21 cellular contexts compared by ENCODE assay signal in genomic region chr20:49399329-49399728, GRCh38.
DNase-seq lines count a peak whose midpoint lies in the region; ATAC-seq and TF ChIP-seq lines count a peak whose summit lies in the region.
"Had no signal": no experiment of that assay in that cellular context is flagged by ENCODE, and none has a peak within 500 bp of the region (broad histone marks: within the 10 kb centered on the region; RNA-seq: fewer than 3 reads in every experiment).

No MANE protein-coding gene starts in this region.

- H3K27me3 ChIP-seq in heart left ventricle, result no peaks in the 10 kb centered on the region
- peaks cover 3% of the 10 kb centered on the region for H3K27me3 ChIP-seq in fibroblast of lung (ENCODE audit: control insufficient read depth, insufficient read depth, low read length)
- H3K27me3 ChIP-seq in psoas muscle (ENCODE audit: insufficient read depth in 3 of 3, low read length in 2 of 3), result no peaks in the 10 kb centered on the region
- H3K27me3 ChIP-seq in vagina, result no peaks in the 10 kb centered on the region
- H3K27me3 ChIP-seq: ovary had no signal

- no peaks in the 10 kb centered on the region for H3K79me2 ChIP-seq in fibroblast of lung (ENCODE audit: control insufficient read depth, insufficient read depth, low read length)

- peaks cover 0 to 1% (median 0%) of the 10 kb centered on the region in 4 donors for H3K4me1 Mint-ChIP-seq in naive thymus-derived CD8-positive, alpha-beta T cell
- H3K4me1 Mint-ChIP-seq: naive B cell had no signal

- no peak overlapping the region for H3K9ac ChIP-seq in fibroblast of lung (ENCODE audit: insufficient read depth, low read length)

- H3K4me3 ChIP-seq in heart left ventricle (no peak overlapping the region), fibroblast of lung (replicated peaks in 1 of 4; ENCODE audit: control extremely low read depth in 1 of 4, insufficient read depth in 1 of 4, low read depth in 3 of 4, low read length in 4 of 4) (no peak overlapping the region), psoas muscle (no peak overlapping the region), vagina (no peak overlapping the region)
- H3K4me3 ChIP-seq: A549, ovary, SK-N-MC had no signal

- intact Hi-C loops in heart left ventricle (cut with DNase I), result no loop called here
- intact Hi-C loops in Right ventricle myocardium inferior (cut with DNase I), result no loop called here
- intact Hi-C loops in psoas muscle (cut with DNase I), result no loop called here
- intact Hi-C loops in vagina (cut with DNase I), result no loop called here

- H3K4me2 ChIP-seq in fibroblast of lung (ENCODE audit: extremely low read depth, insufficient read depth, low read length), result no peak overlapping the region
- H3K4me2 ChIP-seq: A549 had no signal

- no peaks in the 10 kb centered on the region for H4K20me1 ChIP-seq in fibroblast of lung (ENCODE audit: control insufficient read depth, extremely low read depth, insufficient read depth, low read length)

- H3K4me1 ChIP-seq in heart left ventricle (peaks cover 0 to 35% (median 17%) of the 10 kb centered on the region in 12 donors), fibroblast of lung (ENCODE audit: control insufficient read depth, extremely low read depth, insufficient read depth, low read length) (no peaks in the 10 kb centered on the region), psoas muscle (peaks cover 12% of the 10 kb centered on the region), vagina (peaks cover 28% of the 10 kb centered on the region)

- peaks cover 2 to 14% (median 10%) of the 10 kb centered on the region in 5 donors for H3K27me3 Mint-ChIP-seq in naive thymus-derived CD8-positive, alpha-beta T cell
- H3K27me3 Mint-ChIP-seq: activated naive CD8-positive, alpha-beta T cell had no signal

- H3K36me3 ChIP-seq in heart left ventricle, result no peaks in the 10 kb centered on the region
- no peaks in the 10 kb centered on the region for H3K36me3 ChIP-seq in fibroblast of lung (ENCODE audit: control insufficient read depth, insufficient read depth, low read length)
- no peaks in the 10 kb centered on the region for H3K36me3 ChIP-seq in psoas muscle (ENCODE audit: insufficient read depth in 1 of 2, low read depth in 1 of 2)
- H3K36me3 ChIP-seq in vagina, result no peaks in the 10 kb centered on the region
- H3K36me3 ChIP-seq: ovary had no signal

- WGBS in heart left ventricle, 4 donors, result 38 to 54% (median 48%) methylated on average over 4 to 5 of the region's 5 CpGs
- 43 to 56% (median 54%) methylated on average over 5 of the region's 5 CpGs for WGBS in psoas muscle, 3 donors

- no peak overlapping the region for H3K4me3 Mint-ChIP-seq in naive thymus-derived CD8-positive, alpha-beta T cell
- H3K4me3 Mint-ChIP-seq: activated naive CD8-positive, alpha-beta T cell; CD4-positive, alpha-beta T cell had no signal

- ATAC-seq in heart left ventricle (no peak), Right ventricle myocardium inferior (no peak), psoas muscle (peak in 1 of 4 donors; percentile 40), GM21423 (IDR thresholded peaks at IDR 0.05; ENCODE audit: unreplicated experiment) (no peak)
- ATAC-seq in naive thymus-derived CD8-positive, alpha-beta T cell, result no peak

- peak overlapping the region in 11 of 12 donors; percentile 59 to 87 (median 75) for H3K27ac ChIP-seq in heart left ventricle
- no peak overlapping the region for H3K27ac ChIP-seq in fibroblast of lung (ENCODE audit: insufficient read depth, low read length)
- H3K27ac ChIP-seq in psoas muscle, result peak overlapping the region; percentile 81
- peak overlapping the region; percentile 69 for H3K27ac ChIP-seq in vagina
- H3K27ac ChIP-seq: A549, ovary, SK-N-MC had no signal

- no peaks in the 10 kb centered on the region for H3K9me3 Mint-ChIP-seq in naive thymus-derived CD8-positive, alpha-beta T cell
- H3K9me3 Mint-ChIP-seq: CD4-positive, alpha-beta T cell had no signal

- no peaks in the 10 kb centered on the region for H3K9me3 ChIP-seq in heart left ventricle
- no peaks in the 10 kb centered on the region for H3K9me3 ChIP-seq in fibroblast of lung (ENCODE audit: control insufficient read depth, insufficient read depth, low read depth, low read length)
- no peaks in the 10 kb centered on the region for H3K9me3 ChIP-seq in psoas muscle
- H3K9me3 ChIP-seq in vagina, result no peaks in the 10 kb centered on the region
- H3K9me3 ChIP-seq: A549, ovary had no signal

- no peak for TF ChIP-seq POLR2A in heart left ventricle (IDR thresholded peaks at IDR 0.05)
- no peak for TF ChIP-seq POLR2A in vagina (IDR thresholded peaks at IDR 0.05)

- DNase-seq in heart left ventricle (peak in 1 of 5 donors; percentile 25), Right ventricle myocardium inferior (ENCODE audit: missing footprints) (no peak), fibroblast of lung (ENCODE audit: low read depth in 2 of 2) (peak; percentile 17 to 20), psoas muscle (peak; percentile 46 to 63), vagina (ENCODE audit: extremely low spot score in 2 of 2) (no peak), retina (no peak)
- no peak for DNase-seq in naive thymus-derived CD8-positive, alpha-beta T cell
- DNase-seq: CD4-positive, alpha-beta T cell; cortex of kidney; DND-41; islet precursor cell; naive B cell; NCI-H2081; NCI-H526; T1000; trophoblast cell had no signal

- no peak overlapping the region for H2AFZ ChIP-seq in fibroblast of lung (ENCODE audit: low read length)

- TF ChIP-seq CTCF in heart left ventricle (IDR thresholded peaks at IDR 0.05) (no peak), fibroblast of lung (conservative IDR thresholded peaks at IDR 0.05 in 1 of 2, IDR thresholded peaks at IDR 0.05 in 1 of 2; ENCODE audit: low read depth in 1 of 2, low read length in 2 of 2) (no peak), psoas muscle (IDR thresholded peaks at IDR 0.05) (no peak), vagina (IDR thresholded peaks at IDR 0.05) (no peak)

- H3K36me3 Mint-ChIP-seq in naive thymus-derived CD8-positive, alpha-beta T cell, result no peaks in the 10 kb centered on the region
- H3K36me3 Mint-ChIP-seq: activated naive CD8-positive, alpha-beta T cell; naive B cell had no signal

- POLR2A ChIA-PET in naive thymus-derived CD8-positive, alpha-beta T cell (lab: Charles Lee), result no interaction called here

- H3K27ac Mint-ChIP-seq in naive thymus-derived CD8-positive, alpha-beta T cell, result no peak overlapping the region
- H3K27ac Mint-ChIP-seq: activated naive CD8-positive, alpha-beta T cell; CD4-positive, alpha-beta T cell; naive B cell had no signal

Comparison
In these comparisons a context has a peak if more than half of its experiments do, and no peak if none do; other contexts are left out.
1. DNase-seq: peak in fibroblast of lung (2 of 2) and psoas muscle (2 of 2); none in Right ventricle myocardium inferior (single experiment), vagina (0 of 2), retina (single experiment) and naive thymus-derived CD8-positive, alpha-beta T cell (0 of 10).